Comparison of ENCODE assay signal across 16 cellular contexts in the genomic region with DNA sequence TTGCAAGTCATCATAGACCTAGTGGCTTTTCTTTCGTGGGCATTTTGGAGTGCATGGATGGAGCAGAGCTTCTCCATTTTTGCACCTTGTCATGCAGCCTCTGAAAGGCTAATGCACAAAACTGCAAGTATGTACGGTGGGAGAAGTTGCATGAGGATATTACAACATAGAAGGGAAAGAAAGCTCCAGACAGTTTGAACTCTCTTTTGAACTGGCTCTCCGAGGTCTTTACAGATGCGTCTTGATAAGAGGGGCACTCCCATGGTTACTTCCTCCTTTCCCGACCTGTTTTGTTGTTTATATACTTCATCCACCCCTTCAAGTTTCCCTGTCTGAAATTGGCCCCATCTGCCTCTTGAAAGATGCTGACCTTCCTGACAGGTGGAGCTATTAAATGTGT.
"Had no signal": no experiment of that assay in that cellular context is flagged by ENCODE, and none has a peak within 500 bp of the region (broad histone marks: within the 10 kb centered on the region; RNA-seq: fewer than 3 reads in every experiment).

No MANE protein-coding gene starts in this region.

- DNase-seq: activated CD4-positive, alpha-beta T cell treated with anti-CD3 and anti-CD28 coated beads, Interleukin-2, amount 50 U/mL, for 4 hours; activated CD8-positive, alpha-beta memory T cell treated with anti-CD3 and anti-CD28 coated beads, Interleukin-2, amount 50 U/mL, for 48 hours; activated naive CD4-positive, alpha-beta T cell; activated T-cell treated with anti-CD3 and anti-CD28 coated beads, Interleukin-2, amount 50 U/mL, for 4 hours; adrenal gland; brain microvascular endothelial cell; central memory CD4-positive, alpha-beta T cell; dorsolateral prefrontal cortex; effector memory CD8-positive, alpha-beta T cell; foreskin melanocyte; naive B cell; posterior cingulate gyrus; right lobe of liver; stimulated activated CD4-positive, alpha-beta T cell treated with anti-CD3 and anti-CD28 coated beads, Interleukin-1b, Interleukin-23, amount 100 ng/mL, for 48 hours; substantia nigra; tibial artery had no signal
